10 cellular contexts compared by ENCODE assay signal in genomic region chr2:161418715-161419337, GRCh38. TPM values are rescaled to one million over a fixed set of nuclear protein-coding genes. Genes with fewer than 3 reads are reported as not detected.
DNase-seq lines count a peak whose midpoint lies in the region; ATAC-seq and TF ChIP-seq lines count a peak whose summit lies in the region.
"Had no signal": no experiment of that assay in that cellular context is flagged by ENCODE, and none has a peak within 500 bp of the region (broad histone marks: within the 10 kb centered on the region; RNA-seq: fewer than 3 reads in every experiment).

No MANE protein-coding gene starts in this region.

- no peak for ATAC-seq in CD8-positive, alpha-beta T cell

- intact Hi-C loops in CD8-positive, alpha-beta T cell (cut with DNase I, micrococcal nuclease), result no loop called here
- intact Hi-C loops in breast epithelium (cut with DNase I; ENCODE audit: low total_unique reads), result no loop called here

- no peaks in the 10 kb centered on the region for H3K36me3 ChIP-seq in BLaER1 treated with 17β-estradiol and CSF1 and Interleukin-3, amounts not matched to agents 10 nM and 100 nM
- H3K36me3 ChIP-seq in CD8-positive, alpha-beta T cell (ENCODE audit: insufficient read depth, low read length), result no peaks in the 10 kb centered on the region
- no peaks in the 10 kb centered on the region for H3K36me3 ChIP-seq in breast epithelium

- H4K20me1 ChIP-seq in BLaER1 treated with 17β-estradiol and CSF1 and Interleukin-3, amounts not matched to agents 10 nM and 100 nM, result peaks cover 0 to 84% (median 61%) of the 10 kb centered on the region in 11 experiments; a peak in 20 of 22 replicates

- peaks cover 13 to 30% (median 19%) of the 10 kb centered on the region in 10 experiments for H3K4me1 ChIP-seq in BLaER1 treated with 17β-estradiol and CSF1 and Interleukin-3, amounts not matched to agents 10 nM and 100 nM
- H3K4me1 ChIP-seq in CD8-positive, alpha-beta T cell (ENCODE audit: insufficient read depth, low read length), result peaks cover 34% of the 10 kb centered on the region
- H3K4me1 ChIP-seq in breast epithelium, result peaks cover 16 to 17% of the 10 kb centered on the region in 2 donors

- H3K4me2 ChIP-seq in BLaER1 treated with 17β-estradiol and CSF1 and Interleukin-3, amounts not matched to agents 10 nM and 100 nM, result peak overlapping the region in 10 of 11 experiments; percentile 9 to 81 (median 45); a peak in 17 of 22 replicates

- H3K36me3 Mint-ChIP-seq in CD8-positive, alpha-beta T cell, result no peaks in the 10 kb centered on the region

- CTCF ChIA-PET in CD8-positive, alpha-beta T cell (lab: Charles Lee), result no interaction called here

- peaks cover 24 to 40% (median 32%) of the 10 kb centered on the region in 11 experiments for H3K9me3 ChIP-seq in BLaER1 treated with 17β-estradiol and CSF1 and Interleukin-3, amounts not matched to agents 10 nM and 100 nM (replicated peaks in 1 of 11)
- no peaks in the 10 kb centered on the region for H3K9me3 ChIP-seq in CD8-positive, alpha-beta T cell (ENCODE audit: low read length)
- peaks cover 0 to 7% of the 10 kb centered on the region in 2 donors for H3K9me3 ChIP-seq in breast epithelium

- no peak overlapping the region for H3K4me3 Mint-ChIP-seq in CD8-positive, alpha-beta T cell

- peaks cover 3% of the 10 kb centered on the region for H3K9me3 Mint-ChIP-seq in CD8-positive, alpha-beta T cell

- TF ChIP-seq POLR2A in breast epithelium (IDR thresholded peaks at IDR 0.05), result no peak

- POLR2A ChIA-PET in CD8-positive, alpha-beta T cell (lab: Charles Lee), result no interaction called here

- no peak overlapping the region for H3K9ac ChIP-seq in BLaER1 treated with 17β-estradiol and CSF1 and Interleukin-3, amounts not matched to agents 10 nM and 100 nM
- H3K9ac ChIP-seq: parathyroid adenoma had no signal

- H3K27ac Mint-ChIP-seq in CD8-positive, alpha-beta T cell, result no peak overlapping the region

- H3K4me3 ChIP-seq in BLaER1 treated with 17β-estradiol and CSF1 and Interleukin-3, amounts not matched to agents 10 nM and 100 nM, result peak overlapping the region in 5 of 10 experiments; percentile 18 to 38 (median 22); a peak in 6 of 20 replicates
- H3K4me3 ChIP-seq in CD8-positive, alpha-beta T cell (ENCODE audit: low read depth, low read length), result no peak overlapping the region
- H3K4me3 ChIP-seq in breast epithelium, result peak overlapping the region in 1 of 3 donors; percentile 37

- H3K27me3 Mint-ChIP-seq in CD8-positive, alpha-beta T cell (ENCODE audit: low read depth), result peaks cover 86% of the 10 kb centered on the region

- no peak overlapping the region for H3K27ac ChIP-seq in BLaER1 treated with 17β-estradiol and CSF1 and Interleukin-3, amounts not matched to agents 10 nM and 100 nM
- no peak overlapping the region for H3K27ac ChIP-seq in CD8-positive, alpha-beta T cell (ENCODE audit: low read depth, low read length)
- H3K27ac ChIP-seq in breast epithelium, result no peak overlapping the region
- H3K27ac ChIP-seq: parathyroid adenoma had no signal

- peaks cover 52% of the 10 kb centered on the region for H3K4me1 Mint-ChIP-seq in CD8-positive, alpha-beta T cell (ENCODE audit: low read depth)

- DNase-seq in GM20000 (ENCODE audit: low spot score) (peak; percentile 49), lung microvascular endothelial cell (ENCODE audit: low read depth in 2 of 2) (peak; percentile 12 to 36), breast epithelium (ENCODE audit: low spot score in 2 of 2) (no peak), epidermal melanocyte (ENCODE audit: insufficient read length, low spot score) (no peak), 8988T (no peak)
- DNase-seq in activated CD8-positive, alpha-beta memory T cell treated with anti-CD3 and anti-CD28 coated beads, Interleukin-2, amount 50 U/mL, for 48 hours, result peak; percentile 58
- DNase-seq in CD8-positive, alpha-beta T cell, result no peak
- DNase-seq: aorta had no signal

- H3K27me3 ChIP-seq in BLaER1 treated with 17β-estradiol and CSF1 and Interleukin-3, amounts not matched to agents 10 nM and 100 nM, result peaks cover 100% of the 10 kb centered on the region in 11 experiments
- H3K27me3 ChIP-seq in CD8-positive, alpha-beta T cell (ENCODE audit: insufficient read depth, low read length), result peaks cover 52% of the 10 kb centered on the region
- H3K27me3 ChIP-seq in breast epithelium, result peaks cover 14 to 83% of the 10 kb centered on the region in 2 donors

- TF ChIP-seq CTCF in GM20000 (IDR thresholded peaks at IDR 0.05; ENCODE audit: extremely low read depth, missing control alignments) (no peak), breast epithelium (IDR thresholded peaks at IDR 0.05) (no peak)
- TF ChIP-seq CTCF in CD8-positive, alpha-beta T cell (IDR thresholded peaks at IDR 0.05), result no peak

RNA-seq across cellular contexts. Expression of gene TBR1, which starts 2.7 kb away (rescaled TPM):
- total RNA-seq in lung microvascular endothelial cell (under 0.01 TPM in 1 of 2 replicates, not detected in the other), breast epithelium (under 1 TPM in 2 of 3 donors, not detected in 1; 0.33 to 0.64 TPM)
- total RNA-seq in CD8-positive, alpha-beta T cell, result under 1 TPM in 1 of 2 experiments, not detected in 1; 0.06 TPM
- total RNA-seq: aorta had no signal

Comparison
In these comparisons a context has a peak if more than half of its experiments do, and no peak if none do; other contexts are left out.
1. DNase-seq: peak in GM20000 (single experiment), activated CD8-positive, alpha-beta memory T cell treated with anti-CD3 and anti-CD28 coated beads, Interleukin-2, amount 50 U/mL, for 48 hours (single experiment) and lung microvascular endothelial cell (2 of 2); none in CD8-positive, alpha-beta T cell (0 of 7), breast epithelium (0 of 2), epidermal melanocyte (single experiment) and 8988T (single experiment).